Comparison of ENCODE assay signal across 8 cellular contexts in the genomic region with DNA sequence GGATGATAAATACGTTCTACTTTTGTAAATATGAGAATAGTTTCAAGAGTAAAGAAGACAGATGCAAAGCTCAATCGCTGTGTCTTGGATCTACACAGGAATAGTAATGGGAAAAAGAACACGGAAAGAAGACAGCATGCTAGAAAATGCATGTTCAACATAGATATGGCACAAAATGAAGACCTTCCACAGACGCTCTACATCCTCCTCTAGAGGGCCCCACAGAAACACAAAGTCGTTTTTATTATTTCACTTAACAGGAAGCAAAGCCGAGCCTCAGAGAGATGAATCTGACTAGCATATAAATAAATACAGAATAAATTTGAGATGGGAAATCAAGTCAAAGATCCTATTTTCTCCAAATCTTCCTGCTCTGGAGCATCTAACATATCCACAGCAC.
DNase-seq lines count a peak whose midpoint lies in the region; ATAC-seq, FAIRE-seq and TF ChIP-seq lines count a peak whose summit lies in the region.

No MANE protein-coding gene starts in this region.

- peaks cover 2% of the 10 kb centered on the region for H3K36me3 Mint-ChIP-seq in activated naive CD4-positive, alpha-beta T cell treated with anti-CD3 and anti-CD28 coated beads for 36 hours (ENCODE audit: low read depth)

- H3K9ac ChIP-seq in H1 (replicated peaks in 1 of 4; ENCODE audit: extremely low read depth in 1 of 4, low read depth in 3 of 4, low read length in 3 of 4) (no peak overlapping the region), smooth muscle cell (ENCODE audit: low read depth) (no peak overlapping the region)

- H3K4me2 ChIP-seq in H1 (ENCODE audit: insufficient read depth in 1 of 2, low read depth in 2 of 2, low read length in 2 of 2) = no peak overlapping the region
- H3K4me2 ChIP-seq in smooth muscle cell = no peak overlapping the region

- H2BK15ac ChIP-seq in H1 (ENCODE audit: low read length) = no peak overlapping the region

- no peak overlapping the region for H3K14ac ChIP-seq in H1 (ENCODE audit: insufficient read length)

- CTCF ChIA-PET in H1 (lab: Charles Lee; ENCODE audit: partially characterized antibody) = interaction anchor here (0.6 to 5.4 kb wide), 14 partner anchors 10 to 1325 kb away, joined by 3 to 57 read pairs (median 3); no protein-coding TSS in a partner anchor
- CTCF ChIA-PET in activated naive CD4-positive, alpha-beta T cell treated with anti-CD3 and anti-CD28 coated beads for 36 hours (lab: Charles Lee) = interaction anchor here (0.6 kb wide), 1 partner anchor 116 kb away, joined by 3 read pairs; no protein-coding TSS in a partner anchor

- H3K56ac ChIP-seq in H1 (replicated peaks; ENCODE audit: insufficient read length, low read depth, low read length) = no peak overlapping the region

- no peak overlapping the region for H4K8ac ChIP-seq in H1 (ENCODE audit: extremely low read depth, insufficient read depth, low read length)

- no peak overlapping the region for H2AK5ac ChIP-seq in H1 (ENCODE audit: low read depth, low read length)

- peaks cover 9% of the 10 kb centered on the region for H3K27me3 Mint-ChIP-seq in activated naive CD4-positive, alpha-beta T cell treated with anti-CD3 and anti-CD28 coated beads for 36 hours (ENCODE audit: low read depth)

- intact Hi-C loops in activated naive CD4-positive, alpha-beta T cell treated with anti-CD3 and anti-CD28 coated beads for 36 hours (cut with micrococcal nuclease) = loop anchor here (1.0 to 10.0 kb wide), 2 partner anchors 116 to 228 kb away; no protein-coding TSS in a partner anchor

- DNase-seq in AG09309 (ENCODE audit: low read depth) (no peak), LNCaP clone FGC (ENCODE audit: low read depth) (peak; percentile 55), H1 (ENCODE audit: low read depth in 1 of 2, low spot score in 2 of 2) (no peak), smooth muscle cell (lab: John Stamatoyannopoulos, UW; ENCODE audit: unreplicated experiment) (no peak), SJCRH30 (no peak), NCI-H2196 treated with DMSO at 0.1 percent for 48 hours (lab: John Stamatoyannopoulos, UW; ENCODE audit: unreplicated experiment) (no peak)
- DNase-seq in activated naive CD4-positive, alpha-beta T cell treated with anti-CD3 and anti-CD28 coated beads for 36 hours = no peak

- peak; percentile 70 for ATAC-seq in GM18867 (IDR thresholded peaks at IDR 0.05; ENCODE audit: unreplicated experiment)

- peak; percentile 31 to 52 for TF ChIP-seq RAD21 in H1 (IDR thresholded peaks at IDR 0.05 in 1 of 2, conservative IDR thresholded peaks at IDR 0.05 in 1 of 2; ENCODE audit: low read depth in 2 of 2, low read length in 2 of 2)

- H3K23ac ChIP-seq in H1 (ENCODE audit: insufficient read length) = no peak overlapping the region

- H3K4me1 ChIP-seq in H1 (replicated peaks in 1 of 4; ENCODE audit: control insufficient read depth in 3 of 4, insufficient read depth in 4 of 4, low read length in 3 of 4) (peaks cover 3 to 12% (median 10%) of the 10 kb centered on the region in 4 experiments; a peak in 5 of 7 replicates), smooth muscle cell (ENCODE audit: low read depth) (peaks cover 15% of the 10 kb centered on the region), SJCRH30 (peaks cover 19% of the 10 kb centered on the region)

- no peak overlapping the region for H2AFZ ChIP-seq in H1 (ENCODE audit: low read length)
- H2AFZ ChIP-seq in smooth muscle cell (ENCODE audit: low read depth) = no peak overlapping the region

- H3K18ac ChIP-seq in H1 (ENCODE audit: extremely low read depth, low read length) = no peak overlapping the region

- H3K79me2 ChIP-seq in H1 (ENCODE audit: control insufficient read depth in 1 of 2, insufficient read depth in 2 of 2, low read length in 2 of 2) (peaks cover 0 to 77% of the 10 kb centered on the region in 2 experiments; a peak in 3 of 4 replicates), smooth muscle cell (ENCODE audit: low read depth) (peaks cover 3% of the 10 kb centered on the region)

- H3K23me2 ChIP-seq in H1 (ENCODE audit: low read depth, low read length) = no peaks in the 10 kb centered on the region

- no peaks in the 10 kb centered on the region for H3K79me1 ChIP-seq in H1 (ENCODE audit: low read depth, low read length)

- H3K9me3 Mint-ChIP-seq in activated naive CD4-positive, alpha-beta T cell treated with anti-CD3 and anti-CD28 coated beads for 36 hours = no peaks in the 10 kb centered on the region

- H4K20me1 ChIP-seq in H1 (replicated peaks in 1 of 2; ENCODE audit: control insufficient read depth in 1 of 2, insufficient read depth in 2 of 2, low read length in 2 of 2) = no peaks in the 10 kb centered on the region
- H4K20me1 ChIP-seq in smooth muscle cell (ENCODE audit: low read depth) = no peaks in the 10 kb centered on the region

- no peak overlapping the region for H2BK12ac ChIP-seq in H1 (ENCODE audit: low read depth, low read length)

- H3K36me3 ChIP-seq in H1 (ENCODE audit: control insufficient read depth in 2 of 4, insufficient read depth in 4 of 4, low read length in 3 of 4) (no peaks in the 10 kb centered on the region), smooth muscle cell (ENCODE audit: low read depth) (no peaks in the 10 kb centered on the region), SJCRH30 (no peaks in the 10 kb centered on the region)

- no peaks in the 10 kb centered on the region for H3F3A ChIP-seq in smooth muscle cell (ENCODE audit: low read depth)

- WGBS in H1 (ENCODE audit: extremely low coverage in 1 of 2, insufficient coverage in 1 of 2, insufficient read length in 1 of 2, insufficient replicate concordance in 2 of 2, low coverage in 1 of 2, low lambda C conversion rate in 2 of 2, missing lambda C conversion rate in 1 of 2), 2 experiments = 64% methylated on average over 6 of the region's 6 CpGs; no CpG with 5 or more reads in 1 of the 2 experiments
- 62% methylated on average over 6 of the region's 6 CpGs for WGBS in smooth muscle cell (ENCODE audit: low lambda C conversion rate)

- H2BK5ac ChIP-seq in H1 (ENCODE audit: low read depth, low read length) = no peak overlapping the region

- no peak overlapping the region for H3K4me3 ChIP-seq in AG09309 (ENCODE audit: control insufficient read depth, low read depth, low read length)
- no peak overlapping the region for H3K4me3 ChIP-seq in LNCaP clone FGC (ENCODE audit: low read depth, low read length)
- no peak overlapping the region for H3K4me3 ChIP-seq in H1 (ENCODE audit: extremely low read depth in 1 of 4, insufficient read depth in 2 of 4, low read depth in 3 of 4, low read length in 4 of 4)
- H3K4me3 ChIP-seq in smooth muscle cell = no peak overlapping the region
- H3K4me3 ChIP-seq in SJCRH30 = no peak overlapping the region

- no peak for TF ChIP-seq POLR2A in H1 (IDR thresholded peaks at IDR 0.05; ENCODE audit: control extremely low read depth in 1 of 2, low read depth in 2 of 2, low read length in 2 of 2)

- H3K27me3 ChIP-seq in H1 (replicated peaks in 1 of 4; ENCODE audit: control insufficient read depth in 3 of 4, extremely low read depth in 1 of 4, insufficient read depth in 3 of 4, low read length in 3 of 4) = no peaks in the 10 kb centered on the region
- H3K27me3 ChIP-seq in smooth muscle cell (ENCODE audit: low read depth) = no peaks in the 10 kb centered on the region
- H3K27me3 ChIP-seq in SJCRH30 = no peaks in the 10 kb centered on the region

- FAIRE-seq in H1 (lab: Jason Lieb, UNC) = no peak

- TF ChIP-seq CTCF in AG09309 (IDR thresholded peaks at IDR 0.05; ENCODE audit: control insufficient read depth, insufficient read depth, low read depth, low read length, missing control alignments) (peak; percentile 35), LNCaP clone FGC (IDR thresholded peaks at IDR 0.05; ENCODE audit: control insufficient read depth, extremely low read depth, insufficient read depth) (peak; percentile 55), H1 (IDR thresholded peaks at IDR 0.05; ENCODE audit: control extremely low read depth in 1 of 3, insufficient read depth in 1 of 3, low read depth in 1 of 3, low read length in 3 of 3) (peak in 2 of 3 experiments; percentile 15 to 27; a peak in 2 of 4 replicates), smooth muscle cell (IDR thresholded peaks at IDR 0.05; ENCODE audit: borderline replicate concordance, insufficient read depth, poor library complexity, severe bottlenecking) (peak; percentile 14)

- H3K4me3 Mint-ChIP-seq in activated naive CD4-positive, alpha-beta T cell treated with anti-CD3 and anti-CD28 coated beads for 36 hours = no peak overlapping the region

- H4K5ac ChIP-seq in H1 (ENCODE audit: insufficient read length, low read depth, low read length) = no peak overlapping the region

- no peak for TF ChIP-seq EP300 in H1 (IDR thresholded peaks at IDR 0.05; ENCODE audit: borderline replicate concordance in 1 of 2, low read depth in 2 of 2, low read length in 2 of 2)

- no peak overlapping the region for H3K27ac ChIP-seq in H1 (ENCODE audit: low read depth, low read length)
- H3K27ac ChIP-seq in smooth muscle cell (ENCODE audit: low read depth) = no peak overlapping the region
- H3K27ac ChIP-seq in SJCRH30 = no peak overlapping the region

- POLR2A ChIA-PET in H1 (lab: Charles Lee; ENCODE audit: partially characterized antibody) = no interaction called here

- H2BK120ac ChIP-seq in H1 (replicated peaks; ENCODE audit: low read depth, low read length) = no peak overlapping the region

- H2BK20ac ChIP-seq in H1 (ENCODE audit: low read length) = no peak overlapping the region

- no peak overlapping the region for H3K4ac ChIP-seq in H1 (replicated peaks; ENCODE audit: insufficient read length, low read depth, low read length)

- no peak overlapping the region for H4K91ac ChIP-seq in H1 (replicated peaks; ENCODE audit: insufficient read length, low read length)

- H3K9me3 ChIP-seq in H1 (ENCODE audit: insufficient read depth in 2 of 2, low read depth in 1 of 2, low read length in 1 of 2) (no peaks in the 10 kb centered on the region), smooth muscle cell (replicated peaks; ENCODE audit: low read depth) (no peaks in the 10 kb centered on the region), SJCRH30 (replicated peaks) (no peaks in the 10 kb centered on the region)

- no peak overlapping the region for H3K27ac Mint-ChIP-seq in activated naive CD4-positive, alpha-beta T cell treated with anti-CD3 and anti-CD28 coated beads for 36 hours

- peaks cover 11% of the 10 kb centered on the region for H3K4me1 Mint-ChIP-seq in activated naive CD4-positive, alpha-beta T cell treated with anti-CD3 and anti-CD28 coated beads for 36 hours (ENCODE audit: low read depth)

TF ChIP-seq in H1, 55 proteins besides CTCF, POLR2A, EP300 and RAD21 (continues in another document):
- no peak for TF ChIP-seq SIN3A (conservative IDR thresholded peaks at IDR 0.05 in 1 of 2, IDR thresholded peaks at IDR 0.05 in 1 of 2; ENCODE audit: low read depth in 1 of 2, low read length in 2 of 2)
